1 cellular context compared by ENCODE assay signal in the genomic region with DNA sequence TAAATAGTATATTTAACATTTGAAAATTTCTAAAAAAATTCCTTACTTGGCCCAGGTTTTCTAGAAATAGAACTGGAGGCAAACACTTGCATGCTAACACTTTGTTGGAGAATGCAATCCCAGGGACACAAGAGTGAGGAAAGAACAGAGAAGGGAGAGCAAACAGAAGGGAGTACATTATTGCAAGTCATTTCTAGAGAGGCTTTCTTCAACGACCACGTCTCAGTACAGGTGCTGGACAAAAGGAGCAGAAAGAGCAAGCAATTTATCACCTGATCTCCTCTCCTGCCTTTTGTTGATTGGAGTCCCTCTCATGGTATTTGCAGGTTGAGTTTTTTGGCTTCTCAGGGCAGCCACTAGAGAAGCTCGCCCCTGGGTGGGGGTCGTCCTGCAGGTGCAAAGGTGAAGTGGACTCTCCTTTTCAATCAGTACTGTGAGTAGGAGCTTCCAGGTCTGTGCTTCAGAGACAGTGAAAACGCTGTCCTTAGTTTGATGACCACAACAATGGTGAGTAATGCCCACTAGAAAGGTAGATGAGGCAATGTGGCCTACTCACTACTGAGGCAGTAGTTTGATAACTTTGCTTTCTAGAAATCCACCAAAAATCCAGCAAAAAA.
TF ChIP-seq lines count a peak whose summit lies in the region.

No MANE protein-coding gene starts in this region.

TF ChIP-seq in H1, 55 proteins besides CTCF, POLR2A, EP300 and RAD21 (continued from another document):
- no peak for TF ChIP-seq SIRT6 (IDR thresholded peaks at IDR 0.05; ENCODE audit: low read length)
- TF ChIP-seq SIN3A (conservative IDR thresholded peaks at IDR 0.05 in 1 of 2, IDR thresholded peaks at IDR 0.05 in 1 of 2; ENCODE audit: low read depth in 1 of 2, low read length in 2 of 2): no peak
- TF ChIP-seq, protein P1, sequence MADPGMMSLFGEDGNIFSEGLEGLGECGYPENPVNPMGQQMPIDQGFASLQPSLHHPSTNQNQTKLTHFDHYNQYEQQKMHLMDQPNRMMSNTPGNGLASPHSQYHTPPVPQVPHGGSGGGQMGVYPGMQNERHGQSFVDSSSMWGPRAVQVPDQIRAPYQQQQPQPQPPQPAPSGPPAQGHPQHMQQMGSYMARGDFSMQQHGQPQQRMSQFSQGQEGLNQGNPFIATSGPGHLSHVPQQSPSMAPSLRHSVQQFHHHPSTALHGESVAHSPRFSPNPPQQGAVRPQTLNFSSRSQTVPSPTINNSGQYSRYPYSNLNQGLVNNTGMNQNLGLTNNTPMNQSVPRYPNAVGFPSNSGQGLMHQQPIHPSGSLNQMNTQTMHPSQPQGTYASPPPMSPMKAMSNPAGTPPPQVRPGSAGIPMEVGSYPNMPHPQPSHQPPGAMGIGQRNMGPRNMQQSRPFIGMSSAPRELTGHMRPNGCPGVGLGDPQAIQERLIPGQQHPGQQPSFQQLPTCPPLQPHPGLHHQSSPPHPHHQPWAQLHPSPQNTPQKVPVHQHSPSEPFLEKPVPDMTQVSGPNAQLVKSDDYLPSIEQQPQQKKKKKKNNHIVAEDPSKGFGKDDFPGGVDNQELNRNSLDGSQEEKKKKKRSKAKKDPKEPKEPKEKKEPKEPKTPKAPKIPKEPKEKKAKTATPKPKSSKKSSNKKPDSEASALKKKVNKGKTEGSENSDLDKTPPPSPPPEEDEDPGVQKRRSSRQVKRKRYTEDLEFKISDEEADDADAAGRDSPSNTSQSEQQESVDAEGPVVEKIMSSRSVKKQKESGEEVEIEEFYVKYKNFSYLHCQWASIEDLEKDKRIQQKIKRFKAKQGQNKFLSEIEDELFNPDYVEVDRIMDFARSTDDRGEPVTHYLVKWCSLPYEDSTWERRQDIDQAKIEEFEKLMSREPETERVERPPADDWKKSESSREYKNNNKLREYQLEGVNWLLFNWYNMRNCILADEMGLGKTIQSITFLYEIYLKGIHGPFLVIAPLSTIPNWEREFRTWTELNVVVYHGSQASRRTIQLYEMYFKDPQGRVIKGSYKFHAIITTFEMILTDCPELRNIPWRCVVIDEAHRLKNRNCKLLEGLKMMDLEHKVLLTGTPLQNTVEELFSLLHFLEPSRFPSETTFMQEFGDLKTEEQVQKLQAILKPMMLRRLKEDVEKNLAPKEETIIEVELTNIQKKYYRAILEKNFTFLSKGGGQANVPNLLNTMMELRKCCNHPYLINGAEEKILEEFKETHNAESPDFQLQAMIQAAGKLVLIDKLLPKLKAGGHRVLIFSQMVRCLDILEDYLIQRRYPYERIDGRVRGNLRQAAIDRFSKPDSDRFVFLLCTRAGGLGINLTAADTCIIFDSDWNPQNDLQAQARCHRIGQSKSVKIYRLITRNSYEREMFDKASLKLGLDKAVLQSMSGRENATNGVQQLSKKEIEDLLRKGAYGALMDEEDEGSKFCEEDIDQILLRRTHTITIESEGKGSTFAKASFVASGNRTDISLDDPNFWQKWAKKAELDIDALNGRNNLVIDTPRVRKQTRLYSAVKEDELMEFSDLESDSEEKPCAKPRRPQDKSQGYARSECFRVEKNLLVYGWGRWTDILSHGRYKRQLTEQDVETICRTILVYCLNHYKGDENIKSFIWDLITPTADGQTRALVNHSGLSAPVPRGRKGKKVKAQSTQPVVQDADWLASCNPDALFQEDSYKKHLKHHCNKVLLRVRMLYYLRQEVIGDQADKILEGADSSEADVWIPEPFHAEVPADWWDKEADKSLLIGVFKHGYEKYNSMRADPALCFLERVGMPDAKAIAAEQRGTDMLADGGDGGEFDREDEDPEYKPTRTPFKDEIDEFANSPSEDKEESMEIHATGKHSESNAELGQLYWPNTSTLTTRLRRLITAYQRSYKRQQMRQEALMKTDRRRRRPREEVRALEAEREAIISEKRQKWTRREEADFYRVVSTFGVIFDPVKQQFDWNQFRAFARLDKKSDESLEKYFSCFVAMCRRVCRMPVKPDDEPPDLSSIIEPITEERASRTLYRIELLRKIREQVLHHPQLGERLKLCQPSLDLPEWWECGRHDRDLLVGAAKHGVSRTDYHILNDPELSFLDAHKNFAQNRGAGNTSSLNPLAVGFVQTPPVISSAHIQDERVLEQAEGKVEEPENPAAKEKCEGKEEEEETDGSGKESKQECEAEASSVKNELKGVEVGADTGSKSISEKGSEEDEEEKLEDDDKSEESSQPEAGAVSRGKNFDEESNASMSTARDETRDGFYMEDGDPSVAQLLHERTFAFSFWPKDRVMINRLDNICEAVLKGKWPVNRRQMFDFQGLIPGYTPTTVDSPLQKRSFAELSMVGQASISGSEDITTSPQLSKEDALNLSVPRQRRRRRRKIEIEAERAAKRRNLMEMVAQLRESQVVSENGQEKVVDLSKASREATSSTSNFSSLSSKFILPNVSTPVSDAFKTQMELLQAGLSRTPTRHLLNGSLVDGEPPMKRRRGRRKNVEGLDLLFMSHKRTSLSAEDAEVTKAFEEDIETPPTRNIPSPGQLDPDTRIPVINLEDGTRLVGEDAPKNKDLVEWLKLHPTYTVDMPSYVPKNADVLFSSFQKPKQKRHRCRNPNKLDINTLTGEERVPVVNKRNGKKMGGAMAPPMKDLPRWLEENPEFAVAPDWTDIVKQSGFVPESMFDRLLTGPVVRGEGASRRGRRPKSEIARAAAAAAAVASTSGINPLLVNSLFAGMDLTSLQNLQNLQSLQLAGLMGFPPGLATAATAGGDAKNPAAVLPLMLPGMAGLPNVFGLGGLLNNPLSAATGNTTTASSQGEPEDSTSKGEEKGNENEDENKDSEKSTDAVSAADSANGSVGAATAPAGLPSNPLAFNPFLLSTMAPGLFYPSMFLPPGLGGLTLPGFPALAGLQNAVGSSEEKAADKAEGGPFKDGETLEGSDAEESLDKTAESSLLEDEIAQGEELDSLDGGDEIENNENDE (IDR thresholded peaks at IDR 0.05; ENCODE audit: insufficient replicate concordance, low read length): no peak
- no peak for TF ChIP-seq BRCA1 (IDR thresholded peaks at IDR 0.05; ENCODE audit: low read depth, low read length)
